ENCODE assay signal across 12 cellular contexts in the genomic region with DNA sequence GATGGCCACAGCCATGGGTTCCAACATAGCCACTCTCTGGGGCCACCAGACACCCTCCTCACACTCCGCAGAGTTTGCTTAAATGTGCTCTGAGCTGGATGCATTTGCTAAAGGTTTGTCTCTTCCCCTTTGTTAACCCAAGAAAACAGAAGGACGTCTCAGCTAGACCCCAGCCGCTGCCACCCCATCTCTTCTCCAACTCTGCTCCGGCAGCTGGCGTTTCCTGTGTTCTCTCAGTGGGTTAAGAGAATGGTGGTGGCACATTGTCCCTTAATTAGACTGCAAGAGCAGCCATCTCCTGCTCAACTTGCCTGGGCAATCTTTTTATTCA. TPM values are rescaled to one million over a fixed set of nuclear protein-coding genes. Genes with fewer than 3 reads are reported as not detected.
DNase-seq lines count a peak whose midpoint lies in the region; ATAC-seq and TF ChIP-seq lines count a peak whose summit lies in the region.
"Had no signal": no experiment of that assay in that cellular context is flagged by ENCODE, and none has a peak within 500 bp of the region (broad histone marks: within the 10 kb centered on the region; RNA-seq: fewer than 3 reads in every experiment).

No MANE protein-coding gene starts in this region.

- no peak overlapping the region for H2AFZ ChIP-seq in smooth muscle cell (ENCODE audit: low read depth)

- peak overlapping the region; percentile 2 to 87 for H3K27ac ChIP-seq in left lung
- no peak overlapping the region for H3K27ac ChIP-seq in smooth muscle cell (ENCODE audit: low read depth)
- H3K27ac ChIP-seq: psoas muscle, vagina had no signal

- no peaks in the 10 kb centered on the region for H3K79me2 ChIP-seq in smooth muscle cell (ENCODE audit: low read depth)

- no peaks in the 10 kb centered on the region for H3K9me3 ChIP-seq in left lung
- no peaks in the 10 kb centered on the region for H3K9me3 ChIP-seq in BE2C
- no peaks in the 10 kb centered on the region for H3K9me3 ChIP-seq in smooth muscle cell (replicated peaks; ENCODE audit: low read depth)
- H3K9me3 ChIP-seq: psoas muscle, vagina had no signal

- peaks cover 80% of the 10 kb centered on the region for H3K4me1 Mint-ChIP-seq in CD14-positive monocyte
- H3K4me1 Mint-ChIP-seq in T-helper 2 cell treated with Interferon-gamma antibody and Interleukin-4, amounts not matched to agents 5 μg/mL and 100 μg/mL, for 36 hours (ENCODE audit: low read depth): peaks cover 73% of the 10 kb centered on the region

- no peak for TF ChIP-seq CTCF in CD14-positive monocyte (IDR thresholded peaks at IDR 0.05)
- TF ChIP-seq CTCF in left lung (IDR thresholded peaks at IDR 0.05): no peak
- no peak for TF ChIP-seq CTCF in BE2C (IDR thresholded peaks at IDR 0.05; ENCODE audit: low read depth, low read length)
- no peak for TF ChIP-seq CTCF in smooth muscle cell (IDR thresholded peaks at IDR 0.05; ENCODE audit: borderline replicate concordance, insufficient read depth, poor library complexity, severe bottlenecking)

- peaks cover 9% of the 10 kb centered on the region for H3F3A ChIP-seq in smooth muscle cell (ENCODE audit: low read depth)

- intact Hi-C loops in CD14-positive monocyte (cut with micrococcal nuclease): loop anchor here in 1 of 2 donors (10.0 kb wide), 1 partner anchor 83 kb away; no protein-coding TSS in a partner anchor
- intact Hi-C loops in left lung (cut with DNase I): no loop called here

- H3K27ac Mint-ChIP-seq in CD14-positive monocyte: peak overlapping the region; percentile 93 to 98 (median 98)
- peak overlapping the region; percentile 96 for H3K27ac Mint-ChIP-seq in T-helper 2 cell treated with Interferon-gamma antibody and Interleukin-4, amounts not matched to agents 5 μg/mL and 100 μg/mL, for 36 hours

- no peak overlapping the region for H3K4me2 ChIP-seq in smooth muscle cell

- no peaks in the 10 kb centered on the region for H4K20me1 ChIP-seq in smooth muscle cell (ENCODE audit: low read depth)

- peak; percentile 21 for TF ChIP-seq POLR2A in GM18951 (IDR thresholded peaks at IDR 0.05; ENCODE audit: extremely low read depth, insufficient read depth, insufficient read length)

- H3K27me3 Mint-ChIP-seq in CD14-positive monocyte (ENCODE audit: low read depth in 3 of 3): peaks cover 0 to 27% (median 0%) of the 10 kb centered on the region in 3 donors
- no peaks in the 10 kb centered on the region for H3K27me3 Mint-ChIP-seq in T-helper 2 cell treated with Interferon-gamma antibody and Interleukin-4, amounts not matched to agents 5 μg/mL and 100 μg/mL, for 36 hours (ENCODE audit: low read depth)

- no peaks in the 10 kb centered on the region for H3K27me3 ChIP-seq in left lung
- H3K27me3 ChIP-seq in BE2C: no peaks in the 10 kb centered on the region
- H3K27me3 ChIP-seq in smooth muscle cell (ENCODE audit: low read depth): no peaks in the 10 kb centered on the region
- H3K27me3 ChIP-seq: vagina had no signal

- in situ Hi-C loops in GM18951 (cut with MboI; ENCODE audit: low sequenced_read_pairs, unreplicated experiment): loop anchor here (5.0 kb wide), 1 partner anchor 131 kb away; no protein-coding TSS in a partner anchor

- H3K36me3 ChIP-seq in left lung: no peaks in the 10 kb centered on the region
- H3K36me3 ChIP-seq in BE2C: no peaks in the 10 kb centered on the region
- H3K36me3 ChIP-seq in smooth muscle cell (ENCODE audit: low read depth): no peaks in the 10 kb centered on the region
- H3K36me3 ChIP-seq: vagina had no signal

- peak overlapping the region; percentile 34 to 71 for H3K4me3 Mint-ChIP-seq in CD14-positive monocyte
- H3K4me3 Mint-ChIP-seq in T-helper 2 cell treated with Interferon-gamma antibody and Interleukin-4, amounts not matched to agents 5 μg/mL and 100 μg/mL, for 36 hours: peak overlapping the region; percentile 85

- H3K4me1 ChIP-seq in left lung (peaks cover 0 to 59% of the 10 kb centered on the region in 2 donors), BE2C (no peaks in the 10 kb centered on the region), smooth muscle cell (ENCODE audit: low read depth) (peaks cover 10% of the 10 kb centered on the region)
- H3K4me1 ChIP-seq: psoas muscle, vagina had no signal

- no peak overlapping the region for H3K4me3 ChIP-seq in left lung
- H3K4me3 ChIP-seq in BE2C (ENCODE audit: low read depth, low read length): no peak overlapping the region
- no peak overlapping the region for H3K4me3 ChIP-seq in smooth muscle cell
- H3K4me3 ChIP-seq: psoas muscle, vagina had no signal

- DNase-seq in CD14-positive monocyte (ENCODE audit: low spot score): no peak
- no peak for DNase-seq in T-helper 2 cell treated with Interferon-gamma antibody and Interleukin-4, amounts not matched to agents 5 μg/mL and 100 μg/mL, for 36 hours (ENCODE audit: low spot score)
- DNase-seq in left lung: peak in 1 of 2 donors; percentile 39
- DNase-seq in BE2C: no peak
- DNase-seq in smooth muscle cell (lab: John Stamatoyannopoulos, UW; ENCODE audit: unreplicated experiment): no peak
- no peak for DNase-seq in stimulated activated CD8-positive, alpha-beta memory T cell treated with anti-CD3 and anti-CD28 coated beads, Interleukin-4, amount 100 ng/mL, for 48 hours
- DNase-seq: NCI-H510A treated with DMSO at 0.1 percent for 48 hours, psoas muscle had no signal

- WGBS in smooth muscle cell (ENCODE audit: low lambda C conversion rate): 97% methylated on average over 5 of the region's 5 CpGs

- ATAC-seq in left lung (no peak), HG02759 (IDR thresholded peaks at IDR 0.05; ENCODE audit: unreplicated experiment) (no peak)
- ATAC-seq: psoas muscle had no signal

- no peak overlapping the region for H3K9ac ChIP-seq in smooth muscle cell (ENCODE audit: low read depth)

- H3K9me3 Mint-ChIP-seq in CD14-positive monocyte: peaks cover 0 to 15% (median 7%) of the 10 kb centered on the region in 7 donors
- H3K9me3 Mint-ChIP-seq in T-helper 2 cell treated with Interferon-gamma antibody and Interleukin-4, amounts not matched to agents 5 μg/mL and 100 μg/mL, for 36 hours: no peaks in the 10 kb centered on the region

- peaks cover 0 to 7% of the 10 kb centered on the region in 2 donors for H3K36me3 Mint-ChIP-seq in CD14-positive monocyte
- H3K36me3 Mint-ChIP-seq in T-helper 2 cell treated with Interferon-gamma antibody and Interleukin-4, amounts not matched to agents 5 μg/mL and 100 μg/mL, for 36 hours (ENCODE audit: low read depth): peaks cover 2% of the 10 kb centered on the region

RNA-seq across cellular contexts. Expression of gene FAM9C, which starts 43.7 kb away (rescaled TPM):
- not detected for polyA plus RNA-seq in CD14-positive monocyte
- not detected for total RNA-seq in left lung
- polyA plus RNA-seq in BE2C (2012; ENCODE audit: insufficient read depth, insufficient read length, low read depth): not detected
- total RNA-seq in smooth muscle cell: not detected in 2 replicates
- not detected in 2 replicates for polyA plus RNA-seq in smooth muscle cell
- total RNA-seq: chondrocyte, vagina had no signal
- polyA plus RNA-seq: psoas muscle had no signal
